ENCODE assay signal across 1 cellular context in genomic region chr17:81245024-81245664, GRCh38.
TF ChIP-seq lines count a peak whose summit lies in the region.

No MANE protein-coding gene starts in this region.

TF ChIP-seq in A549, 52 proteins besides CTCF, POLR2A, EP300 and RAD21 (continued from another document):
- TF ChIP-seq PBX3 (IDR thresholded peaks at IDR 0.05): peak; percentile 54
- no peak for TF ChIP-seq HMGXB4 (CRISPR knock-in tag; IDR thresholded peaks at IDR 0.05; ENCODE audit: borderline replicate concordance)
- TF ChIP-seq POLR2AphosphoS2 (conservative IDR thresholded peaks at IDR 0.05; ENCODE audit: low read length): 0 out of 2 replicates have a peak, but pooled peaks have one; percentile 21
